In genomic region chr6:43951063-43951755, GRCh38 we compare ENCODE assay signal across 8 cellular contexts.
DNase-seq lines count a peak whose midpoint lies in the region; ATAC-seq and TF ChIP-seq lines count a peak whose summit lies in the region.

No MANE protein-coding gene starts in this region.

- no peaks in the 10 kb centered on the region for H3K9me3 ChIP-seq in thyroid gland

- DNase-seq in DMS 273 (lab: John Stamatoyannopoulos, UW; ENCODE audit: unreplicated experiment), result peak; percentile 77
- peak; percentile 65 for DNase-seq in KBM-7
- DNase-seq in iPS-NIHi11 (ENCODE audit: low spot score), result peak; percentile 87
- DNase-seq in thyroid gland, result peak; percentile 92
- no peak for DNase-seq in midbrain (lab: John Stamatoyannopoulos, UW)
- no peak for DNase-seq in activated T-helper 1 cell treated with anti-CD3 and anti-CD28 coated beads, Interleukin-12 subunit alpha, Interleukin-12 subunit beta, Interleukin-2, Interleukin-4 antibody, amounts not matched to agents 30 ng/mL and 10 ng/mL and 1 ng/mL, durations not matched to agents 14 hours and 24 hours and 36 hours (ENCODE audit: low spot score)

- in situ Hi-C loops in KBM-7 (cut with MboI; ENCODE audit: low pct_unique_long_range_greater_than_20kb, low sequenced_read_pairs), result no loop called here

- ATAC-seq in activated T-helper 17 cell treated with anti-CD3 and anti-CD28 coated beads, Interleukin-2, amount 50 U/mL, for 72 hours (replicated peaks), result peak; percentile 37
- no peak for ATAC-seq in HG02610 (IDR thresholded peaks at IDR 0.05; ENCODE audit: unreplicated experiment)

- no peaks in the 10 kb centered on the region for H3K4me1 Mint-ChIP-seq in activated T-helper 17 cell treated with anti-CD3 and anti-CD28 coated beads, Interleukin-2, amount 50 U/mL, for 72 hours
- H3K4me1 Mint-ChIP-seq in activated T-helper 1 cell treated with anti-CD3 and anti-CD28 coated beads, Interleukin-12 subunit alpha, Interleukin-12 subunit beta, Interleukin-2, Interleukin-4 antibody, amounts not matched to agents 30 ng/mL and 10 ng/mL and 1 ng/mL, durations not matched to agents 14 hours and 24 hours and 36 hours (ENCODE audit: low read depth), result no peaks in the 10 kb centered on the region

- peaks cover 5 to 32% of the 10 kb centered on the region in 2 donors for H3K4me1 ChIP-seq in thyroid gland

- no peak overlapping the region for H3K4me3 Mint-ChIP-seq in activated T-helper 17 cell treated with anti-CD3 and anti-CD28 coated beads, Interleukin-2, amount 50 U/mL, for 72 hours
- H3K4me3 Mint-ChIP-seq in activated T-helper 1 cell treated with anti-CD3 and anti-CD28 coated beads, Interleukin-12 subunit alpha, Interleukin-12 subunit beta, Interleukin-2, Interleukin-4 antibody, amounts not matched to agents 30 ng/mL and 10 ng/mL and 1 ng/mL, durations not matched to agents 14 hours and 24 hours and 36 hours, result no peak overlapping the region

- no peak overlapping the region for H3K4me3 ChIP-seq in thyroid gland (replicated peaks in 1 of 3)

- no peak for TF ChIP-seq POLR2A in thyroid gland (IDR thresholded peaks at IDR 0.05)

- peak; percentile 48 to 98 (median 86) for TF ChIP-seq CTCF in thyroid gland (IDR thresholded peaks at IDR 0.05)

- H3K27ac ChIP-seq in thyroid gland, result peak overlapping the region in 2 of 3 donors; percentile 43 to 45

- WGBS in thyroid gland, 2 donors, result 32 to 83% methylated on average over 1 to 3 of the region's 5 CpGs

- intact Hi-C loops in thyroid gland (cut with DNase I), result loop anchor here (10.0 kb wide), 1 partner anchor 286 kb away; no protein-coding TSS in a partner anchor
- intact Hi-C loops in activated T-helper 1 cell treated with anti-CD3 and anti-CD28 coated beads, Interleukin-12 subunit alpha, Interleukin-12 subunit beta, Interleukin-2, Interleukin-4 antibody, amounts not matched to agents 30 ng/mL and 10 ng/mL and 1 ng/mL, durations not matched to agents 14 hours and 24 hours and 36 hours (cut with micrococcal nuclease), result no loop called here

- peaks cover 6% of the 10 kb centered on the region for H3K27me3 Mint-ChIP-seq in activated T-helper 17 cell treated with anti-CD3 and anti-CD28 coated beads, Interleukin-2, amount 50 U/mL, for 72 hours
- peaks cover 5% of the 10 kb centered on the region for H3K27me3 Mint-ChIP-seq in activated T-helper 1 cell treated with anti-CD3 and anti-CD28 coated beads, Interleukin-12 subunit alpha, Interleukin-12 subunit beta, Interleukin-2, Interleukin-4 antibody, amounts not matched to agents 30 ng/mL and 10 ng/mL and 1 ng/mL, durations not matched to agents 14 hours and 24 hours and 36 hours (ENCODE audit: insufficient read depth)

- peaks cover 2% of the 10 kb centered on the region for H3K9me3 Mint-ChIP-seq in activated T-helper 17 cell treated with anti-CD3 and anti-CD28 coated beads, Interleukin-2, amount 50 U/mL, for 72 hours
- H3K9me3 Mint-ChIP-seq in activated T-helper 1 cell treated with anti-CD3 and anti-CD28 coated beads, Interleukin-12 subunit alpha, Interleukin-12 subunit beta, Interleukin-2, Interleukin-4 antibody, amounts not matched to agents 30 ng/mL and 10 ng/mL and 1 ng/mL, durations not matched to agents 14 hours and 24 hours and 36 hours, result peaks cover 6% of the 10 kb centered on the region

- H3K36me3 ChIP-seq in thyroid gland, result no peaks in the 10 kb centered on the region

- H3K27me3 ChIP-seq in thyroid gland, result no peaks in the 10 kb centered on the region

- no peak overlapping the region for H3K27ac Mint-ChIP-seq in activated T-helper 17 cell treated with anti-CD3 and anti-CD28 coated beads, Interleukin-2, amount 50 U/mL, for 72 hours
- H3K27ac Mint-ChIP-seq in activated T-helper 1 cell treated with anti-CD3 and anti-CD28 coated beads, Interleukin-12 subunit alpha, Interleukin-12 subunit beta, Interleukin-2, Interleukin-4 antibody, amounts not matched to agents 30 ng/mL and 10 ng/mL and 1 ng/mL, durations not matched to agents 14 hours and 24 hours and 36 hours, result no peak overlapping the region

- no peaks in the 10 kb centered on the region for H3K36me3 Mint-ChIP-seq in activated T-helper 17 cell treated with anti-CD3 and anti-CD28 coated beads, Interleukin-2, amount 50 U/mL, for 72 hours (ENCODE audit: low read depth)
- no peaks in the 10 kb centered on the region for H3K36me3 Mint-ChIP-seq in activated T-helper 1 cell treated with anti-CD3 and anti-CD28 coated beads, Interleukin-12 subunit alpha, Interleukin-12 subunit beta, Interleukin-2, Interleukin-4 antibody, amounts not matched to agents 30 ng/mL and 10 ng/mL and 1 ng/mL, durations not matched to agents 14 hours and 24 hours and 36 hours (ENCODE audit: low read depth)

Comparison
In these comparisons a context has a peak if more than half of its experiments do, and no peak if none do; other contexts are left out.
1. DNase-seq: peak in DMS 273 (single experiment), KBM-7 (single experiment), iPS-NIHi11 (single experiment) and thyroid gland (2 of 2); none in midbrain (single experiment) and activated T-helper 1 cell treated with anti-CD3 and anti-CD28 coated beads, Interleukin-12 subunit alpha, Interleukin-12 subunit beta, Interleukin-2, Interleukin-4 antibody, amounts not matched to agents 30 ng/mL and 10 ng/mL and 1 ng/mL, durations not matched to agents 14 hours and 24 hours and 36 hours (single experiment).